Comparison of ENCODE assay signal across 1 cellular context in the genomic region with DNA sequence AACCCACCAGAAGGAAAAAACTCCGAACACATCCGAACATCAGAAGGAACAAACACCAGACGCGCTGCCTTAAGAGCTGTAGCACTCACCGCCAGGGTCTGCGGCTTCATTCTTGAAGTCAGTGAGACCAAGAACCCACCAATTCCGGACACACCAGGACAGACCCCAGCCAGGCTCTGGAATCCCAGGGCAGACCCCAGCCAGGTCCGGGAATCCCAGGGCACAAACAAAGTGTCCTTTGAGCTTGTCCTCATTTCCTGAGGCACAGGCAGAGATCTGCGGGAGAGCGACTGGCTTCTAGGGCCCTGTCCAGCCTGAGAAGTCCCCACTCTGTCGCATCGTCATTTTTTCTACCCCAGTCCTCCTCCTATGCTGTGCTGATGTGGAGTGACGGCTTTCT.
TF ChIP-seq lines count a peak whose summit lies in the region.

No MANE protein-coding gene starts in this region.

TF ChIP-seq in WTC11, 78 proteins besides CTCF, POLR2A, EP300 and RAD21 (continued from another document):
- TF ChIP-seq, protein P1, sequence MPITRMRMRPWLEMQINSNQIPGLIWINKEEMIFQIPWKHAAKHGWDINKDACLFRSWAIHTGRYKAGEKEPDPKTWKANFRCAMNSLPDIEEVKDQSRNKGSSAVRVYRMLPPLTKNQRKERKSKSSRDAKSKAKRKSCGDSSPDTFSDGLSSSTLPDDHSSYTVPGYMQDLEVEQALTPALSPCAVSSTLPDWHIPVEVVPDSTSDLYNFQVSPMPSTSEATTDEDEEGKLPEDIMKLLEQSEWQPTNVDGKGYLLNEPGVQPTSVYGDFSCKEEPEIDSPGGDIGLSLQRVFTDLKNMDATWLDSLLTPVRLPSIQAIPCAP (CRISPR knock-in tag; IDR thresholded peaks at IDR 0.05) = no peak
- TF ChIP-seq, protein P2, sequence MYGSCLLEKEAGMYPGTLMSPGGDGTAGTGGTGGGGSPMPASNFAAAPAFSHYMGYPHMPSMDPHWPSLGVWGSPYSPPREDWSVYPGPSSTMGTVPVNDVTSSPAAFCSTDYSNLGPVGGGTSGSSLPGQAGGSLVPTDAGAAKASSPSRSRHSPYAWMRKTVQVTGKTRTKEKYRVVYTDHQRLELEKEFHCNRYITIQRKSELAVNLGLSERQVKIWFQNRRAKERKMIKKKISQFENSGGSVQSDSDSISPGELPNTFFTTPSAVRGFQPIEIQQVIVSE (CRISPR knock-in tag; IDR thresholded peaks at IDR 0.05; ENCODE audit: borderline replicate concordance) = no peak
- no peak for TF ChIP-seq ZNF232 (CRISPR knock-in tag; IDR thresholded peaks at IDR 0.05)
TF ChIP-seq in WTC11: peak in this region for 0.
